Comparison of ENCODE assay signal across 2 cellular contexts in genomic region chr1:38455829-38456563, GRCh38.
TF ChIP-seq lines count a peak whose summit lies in the region.

No MANE protein-coding gene starts in this region.

TF ChIP-seq in liver, 16 proteins besides CTCF, POLR2A, EP300 and RAD21 (continued from another document):
- TF ChIP-seq, protein P1, sequence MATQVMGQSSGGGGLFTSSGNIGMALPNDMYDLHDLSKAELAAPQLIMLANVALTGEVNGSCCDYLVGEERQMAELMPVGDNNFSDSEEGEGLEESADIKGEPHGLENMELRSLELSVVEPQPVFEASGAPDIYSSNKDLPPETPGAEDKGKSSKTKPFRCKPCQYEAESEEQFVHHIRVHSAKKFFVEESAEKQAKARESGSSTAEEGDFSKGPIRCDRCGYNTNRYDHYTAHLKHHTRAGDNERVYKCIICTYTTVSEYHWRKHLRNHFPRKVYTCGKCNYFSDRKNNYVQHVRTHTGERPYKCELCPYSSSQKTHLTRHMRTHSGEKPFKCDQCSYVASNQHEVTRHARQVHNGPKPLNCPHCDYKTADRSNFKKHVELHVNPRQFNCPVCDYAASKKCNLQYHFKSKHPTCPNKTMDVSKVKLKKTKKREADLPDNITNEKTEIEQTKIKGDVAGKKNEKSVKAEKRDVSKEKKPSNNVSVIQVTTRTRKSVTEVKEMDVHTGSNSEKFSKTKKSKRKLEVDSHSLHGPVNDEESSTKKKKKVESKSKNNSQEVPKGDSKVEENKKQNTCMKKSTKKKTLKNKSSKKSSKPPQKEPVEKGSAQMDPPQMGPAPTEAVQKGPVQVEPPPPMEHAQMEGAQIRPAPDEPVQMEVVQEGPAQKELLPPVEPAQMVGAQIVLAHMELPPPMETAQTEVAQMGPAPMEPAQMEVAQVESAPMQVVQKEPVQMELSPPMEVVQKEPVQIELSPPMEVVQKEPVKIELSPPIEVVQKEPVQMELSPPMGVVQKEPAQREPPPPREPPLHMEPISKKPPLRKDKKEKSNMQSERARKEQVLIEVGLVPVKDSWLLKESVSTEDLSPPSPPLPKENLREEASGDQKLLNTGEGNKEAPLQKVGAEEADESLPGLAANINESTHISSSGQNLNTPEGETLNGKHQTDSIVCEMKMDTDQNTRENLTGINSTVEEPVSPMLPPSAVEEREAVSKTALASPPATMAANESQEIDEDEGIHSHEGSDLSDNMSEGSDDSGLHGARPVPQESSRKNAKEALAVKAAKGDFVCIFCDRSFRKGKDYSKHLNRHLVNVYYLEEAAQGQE (IDR thresholded peaks at IDR 0.05): no peak
- peak; percentile 80 for TF ChIP-seq NR2F2 (IDR thresholded peaks at IDR 0.05)

TF ChIP-seq in HepG2, 621 proteins besides CTCF, POLR2A, EP300 and RAD21 (continued from another document):
- TF ChIP-seq HNF4G (IDR thresholded peaks at IDR 0.05; ENCODE audit: borderline replicate concordance, low read depth, low read length): no peak
- TF ChIP-seq HNF4G (CRISPR knock-in tag; IDR thresholded peaks at IDR 0.05; ENCODE audit: borderline replicate concordance, low read depth): no peak
- no peak for TF ChIP-seq NFRKB (IDR thresholded peaks at IDR 0.05)
- no peak for TF ChIP-seq NCOR1 (IDR thresholded peaks at IDR 0.05; ENCODE audit: borderline replicate concordance, low read length)
- no peak for TF ChIP-seq FOXM1 (CRISPR knock-in tag; IDR thresholded peaks at IDR 0.05)
TF ChIP-seq in HepG2: peak in this region for 0.
